In genomic region chr14:20413785-20414117, GRCh38 we compare ENCODE assay signal across 8 cellular contexts. TPM values are rescaled to one million over a fixed set of nuclear protein-coding genes. Genes with fewer than 3 reads are reported as not detected.
A peak's percentile ranks its signal among the peaks of the same experiment; 100 is the strongest.
DNase-seq lines count a peak whose midpoint lies in the region; ATAC-seq, FAIRE-seq and TF ChIP-seq lines count a peak whose summit lies in the region.

No MANE protein-coding gene starts in this region.

- peaks cover 48% of the 10 kb centered on the region for H3K4me1 Mint-ChIP-seq in CD8-positive, alpha-beta T cell (ENCODE audit: low read depth)
- H3K4me1 Mint-ChIP-seq in immature natural killer cell = peaks cover 36 to 61% of the 10 kb centered on the region in 2 donors
- peaks cover 35% of the 10 kb centered on the region for H3K4me1 Mint-ChIP-seq in stimulated activated effector memory CD8-positive, alpha-beta T cell treated with anti-CD3 and anti-CD28 coated beads, Interleukin-12 subunit alpha, Interleukin-12 subunit beta, amount 100 ng/mL, for 72 hours

- H3K9me3 ChIP-seq in CD8-positive, alpha-beta T cell (ENCODE audit: low read length) = no peaks in the 10 kb centered on the region

- peaks cover 31% of the 10 kb centered on the region for H3K4me1 ChIP-seq in CD8-positive, alpha-beta T cell (ENCODE audit: insufficient read depth, low read length)

- no peaks in the 10 kb centered on the region for H3K36me3 ChIP-seq in CD8-positive, alpha-beta T cell (ENCODE audit: insufficient read depth, low read length)

- peak overlapping the region; percentile 97 for H3K4me3 ChIP-seq in CD8-positive, alpha-beta T cell (ENCODE audit: low read depth, low read length)
- H3K4me3 ChIP-seq in astrocyte of the cerebellum (ENCODE audit: low read depth, low read length) = peak overlapping the region; percentile 92

- no peak for FAIRE-seq in urothelium cell line (lab: Jason Lieb, UNC)

- H3K27ac Mint-ChIP-seq in CD8-positive, alpha-beta T cell = peak overlapping the region; percentile 93
- peak overlapping the region; percentile 94 to 100 (median 98) for H3K27ac Mint-ChIP-seq in immature natural killer cell
- peak overlapping the region; percentile 95 for H3K27ac Mint-ChIP-seq in stimulated activated effector memory CD8-positive, alpha-beta T cell treated with anti-CD3 and anti-CD28 coated beads, Interleukin-12 subunit alpha, Interleukin-12 subunit beta, amount 100 ng/mL, for 72 hours

- H3K27me3 ChIP-seq in CD8-positive, alpha-beta T cell (ENCODE audit: insufficient read depth, low read length) = no peaks in the 10 kb centered on the region

- in situ Hi-C loops in astrocyte of the cerebellum (cut with HindIII; ENCODE audit: low sequenced_read_pairs) = loop anchor here (5.0 kb wide), 1 partner anchor 61 kb away; no protein-coding TSS in a partner anchor

- no peaks in the 10 kb centered on the region for H3K9me3 Mint-ChIP-seq in CD8-positive, alpha-beta T cell
- no peaks in the 10 kb centered on the region for H3K9me3 Mint-ChIP-seq in immature natural killer cell
- H3K9me3 Mint-ChIP-seq in stimulated activated effector memory CD8-positive, alpha-beta T cell treated with anti-CD3 and anti-CD28 coated beads, Interleukin-12 subunit alpha, Interleukin-12 subunit beta, amount 100 ng/mL, for 72 hours = no peaks in the 10 kb centered on the region

- DNase-seq in CD8-positive, alpha-beta T cell = peak in 2 of 7 experiments; percentile 22 to 30
- DNase-seq in NCI-H2171 (lab: John Stamatoyannopoulos, UW) (peak; percentile 5), astrocyte of the cerebellum (ENCODE audit: low read depth) (no peak), immature natural killer cell (peak; percentile 10 to 27 (median 21)), urothelium cell line (ENCODE audit: low spot score) (no peak)
- peak in 1 of 2 donors; percentile 60 for DNase-seq in stimulated activated effector memory CD8-positive, alpha-beta T cell treated with anti-CD3 and anti-CD28 coated beads, Interleukin-12 subunit alpha, Interleukin-12 subunit beta, amount 100 ng/mL, for 72 hours (ENCODE audit: low spot score in 2 of 2)

- peak overlapping the region; percentile 80 for H3K27ac ChIP-seq in CD8-positive, alpha-beta T cell (ENCODE audit: low read depth, low read length)

- POLR2A ChIA-PET in CD8-positive, alpha-beta T cell (lab: Charles Lee) = interaction anchor here (0.8 to 2.2 kb wide), 9 partner anchors 9 to 270 kb away, joined by 3 to 12 read pairs (median 5); partner anchors contain the start of genes APEX1, OSGEP, PARP2 and PIP4P1

- peaks cover 16% of the 10 kb centered on the region for H3K36me3 Mint-ChIP-seq in CD8-positive, alpha-beta T cell
- H3K36me3 Mint-ChIP-seq in immature natural killer cell = no peaks in the 10 kb centered on the region
- peaks cover 21% of the 10 kb centered on the region for H3K36me3 Mint-ChIP-seq in stimulated activated effector memory CD8-positive, alpha-beta T cell treated with anti-CD3 and anti-CD28 coated beads, Interleukin-12 subunit alpha, Interleukin-12 subunit beta, amount 100 ng/mL, for 72 hours

- no peak for TF ChIP-seq CTCF in CD8-positive, alpha-beta T cell (IDR thresholded peaks at IDR 0.05)
- TF ChIP-seq CTCF in astrocyte of the cerebellum (IDR thresholded peaks at IDR 0.05; ENCODE audit: low read depth, low read length, missing control alignments) = no peak

- peak overlapping the region; percentile 91 for H3K4me3 Mint-ChIP-seq in CD8-positive, alpha-beta T cell
- peak overlapping the region; percentile 96 to 100 (median 99) for H3K4me3 Mint-ChIP-seq in immature natural killer cell
- peak overlapping the region; percentile 82 for H3K4me3 Mint-ChIP-seq in stimulated activated effector memory CD8-positive, alpha-beta T cell treated with anti-CD3 and anti-CD28 coated beads, Interleukin-12 subunit alpha, Interleukin-12 subunit beta, amount 100 ng/mL, for 72 hours

- H3K27me3 Mint-ChIP-seq in CD8-positive, alpha-beta T cell (ENCODE audit: low read depth) = no peaks in the 10 kb centered on the region
- H3K27me3 Mint-ChIP-seq in immature natural killer cell (ENCODE audit: low read depth in 3 of 3) = peaks cover 0 to 2% (median 1%) of the 10 kb centered on the region in 3 donors

- CTCF ChIA-PET in CD8-positive, alpha-beta T cell (lab: Charles Lee) = interaction anchor here (0.8 to 3.7 kb wide), 9 partner anchors 9 to 268 kb away, joined by 3 to 42 read pairs (median 9); no protein-coding TSS in a partner anchor

- ATAC-seq in CD8-positive, alpha-beta T cell = peak; percentile 14
- ATAC-seq in GM21526 (IDR thresholded peaks at IDR 0.05; ENCODE audit: low FRiP score, unreplicated experiment) = peak; percentile 49
- peak; percentile 53 for ATAC-seq in stimulated activated effector memory CD8-positive, alpha-beta T cell treated with anti-CD3 and anti-CD28 coated beads, Interleukin-12 subunit alpha, Interleukin-12 subunit beta, amount 100 ng/mL, for 72 hours
- ATAC-seq in HG03342 (IDR thresholded peaks at IDR 0.05; ENCODE audit: unreplicated experiment) = no peak

- intact Hi-C loops in CD8-positive, alpha-beta T cell (cut with DNase I, micrococcal nuclease) = loop anchor here (1.0 to 5.0 kb wide), 11 partner anchors 27 to 269 kb away; partner anchors contain the start of genes OSGEP (in 2 of the 2), PARP2 (in 2 of the 2), PIP4P1 (in 1 of the 2) and PNP (in 1 of the 2)

RNA-seq across cellular contexts. Expression of gene TEP1, which starts 0.5 kb away (rescaled TPM):
- total RNA-seq in CD8-positive, alpha-beta T cell = 10 to 100 TPM; 16.9 to 20.2 TPM
- polyA plus RNA-seq in immature natural killer cell = 1 to 10 TPM in 2 of 3 donors, not detected in 1; 4.2 to 8.1 TPM

RNA-seq across cellular contexts. Expression of gene KLHL33, which starts 22.2 kb away (rescaled TPM):
- total RNA-seq in CD8-positive, alpha-beta T cell = under 1 TPM; 0.11 to 0.19 TPM
- polyA plus RNA-seq in immature natural killer cell = under 1 TPM in 1 of 3 donors, not detected in 2; 0.21 TPM

RNA-seq across cellular contexts. Expression of gene OSGEP, which starts 40.9 kb away (rescaled TPM):
- total RNA-seq in CD8-positive, alpha-beta T cell = 10 to 100 TPM; 40.7 to 47.4 TPM
- 10 to 100 TPM; 40.2 to 49.4 (median 45.5) TPM for polyA plus RNA-seq in immature natural killer cell

RNA-seq across cellular contexts. Expression of gene APEX1, which starts 41.3 kb away (rescaled TPM):
- 100 to 1,000 TPM; 120 to 123 TPM for total RNA-seq in CD8-positive, alpha-beta T cell
- polyA plus RNA-seq in immature natural killer cell = 10 to 100 TPM; 85.6 to 95.6 (median 93.3) TPM

RNA-seq across cellular contexts. Expression of gene PIP4P1, which starts 47.5 kb away (rescaled TPM):
- total RNA-seq in CD8-positive, alpha-beta T cell = 100 to 1,000 TPM in 1 of 2 experiments, 10 to 100 TPM in 1; 87.7 to 105 TPM
- 10 to 100 TPM; 17.7 to 29.2 (median 26.2) TPM for polyA plus RNA-seq in immature natural killer cell

Comparison
In these comparisons a context has a peak if more than half of its experiments do, and no peak if none do; other contexts are left out.
1. DNase-seq: peak in NCI-H2171 (single experiment) and immature natural killer cell (3 of 3); none in astrocyte of the cerebellum (single experiment) and urothelium cell line (single experiment).
2. Peak in every context shown above with its lines, with median percentiles within 50 percentile points of each other: H3K27ac Mint-ChIP-seq and H3K4me3 Mint-ChIP-seq.